ENCODE assay signal across 1 cellular context in the genomic region with DNA sequence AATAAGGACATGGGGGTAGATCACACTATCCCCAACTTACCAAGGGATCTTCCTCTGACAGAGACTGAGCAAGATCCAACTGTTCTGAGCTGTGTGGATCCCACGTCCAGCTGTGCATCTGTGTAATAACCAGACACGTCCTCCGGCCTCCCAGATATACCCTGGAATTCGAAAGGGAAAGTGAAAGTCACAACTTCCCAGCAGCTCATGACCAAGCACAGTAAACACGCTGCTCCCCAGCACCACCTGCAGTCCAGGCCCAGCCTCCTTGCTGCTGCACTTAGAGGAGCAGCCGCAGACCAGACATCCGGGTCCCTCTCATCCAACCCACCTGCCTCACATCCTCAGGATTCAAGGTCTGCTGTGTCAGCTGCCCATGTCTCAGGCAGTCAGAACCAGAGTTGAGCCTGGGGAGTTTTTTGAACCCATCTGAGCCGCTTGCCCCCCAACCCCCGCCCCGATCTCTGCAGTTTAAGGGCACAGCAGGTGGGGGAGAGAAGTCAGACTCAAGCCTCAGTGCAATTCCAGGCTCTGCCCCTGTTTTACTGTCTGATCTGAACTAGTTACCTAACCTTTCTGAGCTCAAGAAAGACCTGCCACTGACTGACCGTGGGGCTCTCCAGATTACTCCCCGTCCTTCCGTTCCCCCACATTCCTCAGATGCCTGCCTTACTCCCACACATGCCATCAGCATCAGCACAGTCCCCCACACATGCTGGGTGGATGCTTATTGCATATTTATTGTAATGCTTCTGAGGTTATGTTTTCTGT.
TF ChIP-seq lines count a peak whose summit lies in the region.

A gene with protein sequence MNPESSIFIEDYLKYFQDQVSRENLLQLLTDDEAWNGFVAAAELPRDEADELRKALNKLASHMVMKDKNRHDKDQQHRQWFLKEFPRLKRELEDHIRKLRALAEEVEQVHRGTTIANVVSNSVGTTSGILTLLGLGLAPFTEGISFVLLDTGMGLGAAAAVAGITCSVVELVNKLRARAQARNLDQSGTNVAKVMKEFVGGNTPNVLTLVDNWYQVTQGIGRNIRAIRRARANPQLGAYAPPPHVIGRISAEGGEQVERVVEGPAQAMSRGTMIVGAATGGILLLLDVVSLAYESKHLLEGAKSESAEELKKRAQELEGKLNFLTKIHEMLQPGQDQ (minus strand): TSS at position 127 of the 771 bp plus-strand sequence. CDS start 6,365 bp downstream, outside the sequence.

TF ChIP-seq in HepG2, 621 proteins besides CTCF, POLR2A, EP300 and RAD21 (continued from another document):
- TF ChIP-seq ZNF788 (CRISPR knock-in tag; IDR thresholded peaks at IDR 0.05; ENCODE audit: borderline replicate concordance) (peak; percentile 78; the same call in 1 of the 2 replicates), ZNF746 (CRISPR knock-in tag; IDR thresholded peaks at IDR 0.05) (no peak), SATB2 (CRISPR knock-in tag; IDR thresholded peaks at IDR 0.05) (no peak), KLF9 (CRISPR knock-in tag; IDR thresholded peaks at IDR 0.05; ENCODE audit: low read depth) (no peak), ZNF572 (CRISPR knock-in tag; IDR thresholded peaks at IDR 0.05) (no peak), HHEX (CRISPR knock-in tag; IDR thresholded peaks at IDR 0.05) (no peak), GATAD2A (CRISPR knock-in tag; IDR thresholded peaks at IDR 0.05) (peak; percentile 82), ZNF274 (CRISPR knock-in tag; IDR thresholded peaks at IDR 0.05) (no peak), FLYWCH1 (CRISPR knock-in tag; IDR thresholded peaks at IDR 0.05) (no peak), ZNF720 (CRISPR knock-in tag; IDR thresholded peaks at IDR 0.05) (no peak), ZNF24 (IDR thresholded peaks at IDR 0.05) (no peak), HES4 (CRISPR knock-in tag; IDR thresholded peaks at IDR 0.05; ENCODE audit: borderline replicate concordance) (no peak), GLI4 (CRISPR knock-in tag; IDR thresholded peaks at IDR 0.05; ENCODE audit: borderline replicate concordance) (no peak), ZEB1 (IDR thresholded peaks at IDR 0.05; ENCODE audit: insufficient replicate concordance, low read depth) (no peak), RBM22 (optimal IDR thresholded peaks at IDR 0.05; ENCODE audit: low read length) (no peak), ARID2 (CRISPR knock-in tag; IDR thresholded peaks at IDR 0.05; ENCODE audit: borderline replicate concordance) (no peak)
- TF ChIP-seq, protein P1, sequence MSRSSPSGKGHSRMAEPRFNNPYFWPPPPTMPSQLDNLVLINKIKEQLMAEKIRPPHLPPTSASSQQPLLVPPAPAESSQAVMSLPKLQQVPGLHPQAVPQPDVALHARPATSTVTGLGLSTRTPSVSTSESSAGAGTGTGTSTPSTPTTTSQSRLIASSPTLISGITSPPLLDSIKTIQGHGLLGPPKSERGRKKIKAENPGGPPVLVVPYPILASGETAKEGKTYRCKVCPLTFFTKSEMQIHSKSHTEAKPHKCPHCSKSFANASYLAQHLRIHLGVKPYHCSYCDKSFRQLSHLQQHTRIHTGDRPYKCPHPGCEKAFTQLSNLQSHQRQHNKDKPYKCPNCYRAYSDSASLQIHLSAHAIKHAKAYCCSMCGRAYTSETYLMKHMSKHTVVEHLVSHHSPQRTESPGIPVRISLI (CRISPR knock-in tag; IDR thresholded peaks at IDR 0.05; ENCODE audit: borderline replicate concordance): no peak
- TF ChIP-seq, protein P2, sequence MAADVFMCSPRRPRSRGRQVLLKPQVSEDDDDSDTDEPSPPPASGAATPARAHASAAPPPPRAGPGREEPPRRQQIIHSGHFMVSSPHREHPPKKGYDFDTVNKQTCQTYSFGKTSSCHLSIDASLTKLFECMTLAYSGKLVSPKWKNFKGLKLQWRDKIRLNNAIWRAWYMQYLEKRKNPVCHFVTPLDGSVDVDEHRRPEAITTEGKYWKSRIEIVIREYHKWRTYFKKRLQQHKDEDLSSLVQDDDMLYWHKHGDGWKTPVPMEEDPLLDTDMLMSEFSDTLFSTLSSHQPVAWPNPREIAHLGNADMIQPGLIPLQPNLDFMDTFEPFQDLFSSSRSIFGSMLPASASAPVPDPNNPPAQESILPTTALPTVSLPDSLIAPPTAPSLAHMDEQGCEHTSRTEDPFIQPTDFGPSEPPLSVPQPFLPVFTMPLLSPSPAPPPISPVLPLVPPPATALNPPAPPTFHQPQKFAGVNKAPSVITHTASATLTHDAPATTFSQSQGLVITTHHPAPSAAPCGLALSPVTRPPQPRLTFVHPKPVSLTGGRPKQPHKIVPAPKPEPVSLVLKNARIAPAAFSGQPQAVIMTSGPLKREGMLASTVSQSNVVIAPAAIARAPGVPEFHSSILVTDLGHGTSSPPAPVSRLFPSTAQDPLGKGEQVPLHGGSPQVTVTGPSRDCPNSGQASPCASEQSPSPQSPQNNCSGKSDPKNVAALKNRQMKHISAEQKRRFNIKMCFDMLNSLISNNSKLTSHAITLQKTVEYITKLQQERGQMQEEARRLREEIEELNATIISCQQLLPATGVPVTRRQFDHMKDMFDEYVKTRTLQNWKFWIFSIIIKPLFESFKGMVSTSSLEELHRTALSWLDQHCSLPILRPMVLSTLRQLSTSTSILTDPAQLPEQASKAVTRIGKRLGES (CRISPR knock-in tag; IDR thresholded peaks at IDR 0.05; ENCODE audit: borderline replicate concordance): no peak
- TF ChIP-seq, protein P3, sequence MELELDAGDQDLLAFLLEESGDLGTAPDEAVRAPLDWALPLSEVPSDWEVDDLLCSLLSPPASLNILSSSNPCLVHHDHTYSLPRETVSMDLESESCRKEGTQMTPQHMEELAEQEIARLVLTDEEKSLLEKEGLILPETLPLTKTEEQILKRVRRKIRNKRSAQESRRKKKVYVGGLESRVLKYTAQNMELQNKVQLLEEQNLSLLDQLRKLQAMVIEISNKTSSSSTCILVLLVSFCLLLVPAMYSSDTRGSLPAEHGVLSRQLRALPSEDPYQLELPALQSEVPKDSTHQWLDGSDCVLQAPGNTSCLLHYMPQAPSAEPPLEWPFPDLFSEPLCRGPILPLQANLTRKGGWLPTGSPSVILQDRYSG (CRISPR knock-in tag; IDR thresholded peaks at IDR 0.05): no peak
- TF ChIP-seq, protein P4, sequence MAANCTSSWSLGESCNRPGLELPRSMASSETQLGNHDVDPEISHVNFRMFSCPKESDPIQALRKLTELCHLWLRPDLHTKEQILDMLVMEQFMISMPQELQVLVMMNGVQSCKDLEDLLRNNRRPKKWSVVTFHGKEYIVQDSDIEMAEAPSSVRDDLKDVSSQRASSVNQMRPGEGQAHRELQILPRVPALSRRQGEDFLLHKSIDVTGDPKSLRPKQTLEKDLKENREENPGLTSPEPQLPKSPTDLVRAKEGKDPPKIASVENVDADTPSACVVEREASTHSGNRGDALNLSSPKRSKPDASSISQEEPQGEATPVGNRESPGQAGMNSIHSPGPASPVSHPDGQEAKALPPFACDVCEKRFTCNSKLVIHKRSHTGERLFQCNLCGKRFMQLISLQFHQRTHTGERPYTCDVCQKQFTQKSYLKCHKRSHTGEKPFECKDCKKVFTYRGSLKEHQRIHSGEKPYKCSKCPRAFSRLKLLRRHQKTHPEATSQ (CRISPR knock-in tag; IDR thresholded peaks at IDR 0.05; ENCODE audit: borderline replicate concordance): no peak
- TF ChIP-seq, protein P5, sequence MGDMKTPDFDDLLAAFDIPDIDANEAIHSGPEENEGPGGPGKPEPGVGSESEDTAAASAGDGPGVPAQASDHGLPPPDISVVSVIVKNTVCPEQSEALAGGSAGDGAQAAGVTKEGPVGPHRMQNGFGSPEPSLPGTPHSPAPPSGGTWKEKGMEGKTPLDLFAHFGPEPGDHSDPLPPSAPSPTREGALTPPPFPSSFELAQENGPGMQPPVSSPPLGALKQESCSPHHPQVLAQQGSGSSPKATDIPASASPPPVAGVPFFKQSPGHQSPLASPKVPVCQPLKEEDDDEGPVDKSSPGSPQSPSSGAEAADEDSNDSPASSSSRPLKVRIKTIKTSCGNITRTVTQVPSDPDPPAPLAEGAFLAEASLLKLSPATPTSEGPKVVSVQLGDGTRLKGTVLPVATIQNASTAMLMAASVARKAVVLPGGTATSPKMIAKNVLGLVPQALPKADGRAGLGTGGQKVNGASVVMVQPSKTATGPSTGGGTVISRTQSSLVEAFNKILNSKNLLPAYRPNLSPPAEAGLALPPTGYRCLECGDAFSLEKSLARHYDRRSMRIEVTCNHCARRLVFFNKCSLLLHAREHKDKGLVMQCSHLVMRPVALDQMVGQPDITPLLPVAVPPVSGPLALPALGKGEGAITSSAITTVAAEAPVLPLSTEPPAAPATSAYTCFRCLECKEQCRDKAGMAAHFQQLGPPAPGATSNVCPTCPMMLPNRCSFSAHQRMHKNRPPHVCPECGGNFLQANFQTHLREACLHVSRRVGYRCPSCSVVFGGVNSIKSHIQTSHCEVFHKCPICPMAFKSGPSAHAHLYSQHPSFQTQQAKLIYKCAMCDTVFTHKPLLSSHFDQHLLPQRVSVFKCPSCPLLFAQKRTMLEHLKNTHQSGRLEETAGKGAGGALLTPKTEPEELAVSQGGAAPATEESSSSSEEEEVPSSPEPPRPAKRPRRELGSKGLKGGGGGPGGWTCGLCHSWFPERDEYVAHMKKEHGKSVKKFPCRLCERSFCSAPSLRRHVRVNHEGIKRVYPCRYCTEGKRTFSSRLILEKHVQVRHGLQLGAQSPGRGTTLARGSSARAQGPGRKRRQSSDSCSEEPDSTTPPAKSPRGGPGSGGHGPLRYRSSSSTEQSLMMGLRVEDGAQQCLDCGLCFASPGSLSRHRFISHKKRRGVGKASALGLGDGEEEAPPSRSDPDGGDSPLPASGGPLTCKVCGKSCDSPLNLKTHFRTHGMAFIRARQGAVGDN (CRISPR knock-in tag; IDR thresholded peaks at IDR 0.05): peak; percentile 96
- TF ChIP-seq, protein P6, sequence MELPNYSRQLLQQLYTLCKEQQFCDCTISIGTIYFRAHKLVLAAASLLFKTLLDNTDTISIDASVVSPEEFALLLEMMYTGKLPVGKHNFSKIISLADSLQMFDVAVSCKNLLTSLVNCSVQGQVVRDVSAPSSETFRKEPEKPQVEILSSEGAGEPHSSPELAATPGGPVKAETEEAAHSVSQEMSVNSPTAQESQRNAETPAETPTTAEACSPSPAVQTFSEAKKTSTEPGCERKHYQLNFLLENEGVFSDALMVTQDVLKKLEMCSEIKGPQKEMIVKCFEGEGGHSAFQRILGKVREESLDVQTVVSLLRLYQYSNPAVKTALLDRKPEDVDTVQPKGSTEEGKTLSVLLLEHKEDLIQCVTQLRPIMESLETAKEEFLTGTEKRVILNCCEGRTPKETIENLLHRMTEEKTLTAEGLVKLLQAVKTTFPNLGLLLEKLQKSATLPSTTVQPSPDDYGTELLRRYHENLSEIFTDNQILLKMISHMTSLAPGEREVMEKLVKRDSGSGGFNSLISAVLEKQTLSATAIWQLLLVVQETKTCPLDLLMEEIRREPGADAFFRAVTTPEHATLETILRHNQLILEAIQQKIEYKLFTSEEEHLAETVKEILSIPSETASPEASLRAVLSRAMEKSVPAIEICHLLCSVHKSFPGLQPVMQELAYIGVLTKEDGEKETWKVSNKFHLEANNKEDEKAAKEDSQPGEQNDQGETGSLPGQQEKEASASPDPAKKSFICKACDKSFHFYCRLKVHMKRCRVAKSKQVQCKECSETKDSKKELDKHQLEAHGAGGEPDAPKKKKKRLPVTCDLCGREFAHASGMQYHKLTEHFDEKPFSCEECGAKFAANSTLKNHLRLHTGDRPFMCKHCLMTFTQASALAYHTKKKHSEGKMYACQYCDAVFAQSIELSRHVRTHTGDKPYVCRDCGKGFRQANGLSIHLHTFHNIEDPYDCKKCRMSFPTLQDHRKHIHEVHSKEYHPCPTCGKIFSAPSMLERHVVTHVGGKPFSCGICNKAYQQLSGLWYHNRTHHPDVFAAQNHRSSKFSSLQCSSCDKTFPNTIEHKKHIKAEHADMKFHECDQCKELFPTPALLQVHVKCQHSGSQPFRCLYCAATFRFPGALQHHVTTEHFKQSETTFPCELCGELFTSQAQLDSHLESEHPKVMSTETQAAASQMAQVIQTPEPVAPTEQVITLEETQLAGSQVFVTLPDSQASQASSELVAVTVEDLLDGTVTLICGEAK (IDR thresholded peaks at IDR 0.05): no peak
- TF ChIP-seq, protein P6 (CRISPR knock-in tag; IDR thresholded peaks at IDR 0.05): no peak
